In genomic region chr10:116992183-116992582, GRCh38 we compare ENCODE assay signal across 3 cellular contexts.
TF ChIP-seq lines count a peak whose summit lies in the region.

No MANE protein-coding gene starts in this region.

TF ChIP-seq in GM23338, 12 proteins besides CTCF, POLR2A, EP300 and RAD21:
- TF ChIP-seq EZH2 (IDR thresholded peaks at IDR 0.05; ENCODE audit: low read depth, unreplicated experiment) (no peak), NANOG (IDR thresholded peaks at IDR 0.05; ENCODE audit: borderline replicate concordance) (peak; percentile 59; the same call in 1 of the 2 replicates)

TF ChIP-seq in WTC11, 78 proteins besides CTCF, POLR2A, EP300 and RAD21:
- TF ChIP-seq MAX (CRISPR knock-in tag; IDR thresholded peaks at IDR 0.05) (no peak), AFF4 (CRISPR knock-in tag; IDR thresholded peaks at IDR 0.05; ENCODE audit: borderline replicate concordance) (no peak), E2F4 (CRISPR knock-in tag; IDR thresholded peaks at IDR 0.05; ENCODE audit: borderline replicate concordance, low read depth) (no peak), MYBL2 (CRISPR knock-in tag; IDR thresholded peaks at IDR 0.05) (no peak), E2F1 (CRISPR knock-in tag; IDR thresholded peaks at IDR 0.05) (no peak)

TF ChIP-seq in H1, 55 proteins besides CTCF, POLR2A, EP300 and RAD21:
- TF ChIP-seq CHD7 (IDR thresholded peaks at IDR 0.05; ENCODE audit: insufficient replicate concordance, low read length), result peak; percentile 65
- no peak for TF ChIP-seq RBBP5 (IDR thresholded peaks at IDR 0.05; ENCODE audit: borderline replicate concordance, low read depth, low read length)
